8 cellular contexts compared by ENCODE assay signal in the genomic region with DNA sequence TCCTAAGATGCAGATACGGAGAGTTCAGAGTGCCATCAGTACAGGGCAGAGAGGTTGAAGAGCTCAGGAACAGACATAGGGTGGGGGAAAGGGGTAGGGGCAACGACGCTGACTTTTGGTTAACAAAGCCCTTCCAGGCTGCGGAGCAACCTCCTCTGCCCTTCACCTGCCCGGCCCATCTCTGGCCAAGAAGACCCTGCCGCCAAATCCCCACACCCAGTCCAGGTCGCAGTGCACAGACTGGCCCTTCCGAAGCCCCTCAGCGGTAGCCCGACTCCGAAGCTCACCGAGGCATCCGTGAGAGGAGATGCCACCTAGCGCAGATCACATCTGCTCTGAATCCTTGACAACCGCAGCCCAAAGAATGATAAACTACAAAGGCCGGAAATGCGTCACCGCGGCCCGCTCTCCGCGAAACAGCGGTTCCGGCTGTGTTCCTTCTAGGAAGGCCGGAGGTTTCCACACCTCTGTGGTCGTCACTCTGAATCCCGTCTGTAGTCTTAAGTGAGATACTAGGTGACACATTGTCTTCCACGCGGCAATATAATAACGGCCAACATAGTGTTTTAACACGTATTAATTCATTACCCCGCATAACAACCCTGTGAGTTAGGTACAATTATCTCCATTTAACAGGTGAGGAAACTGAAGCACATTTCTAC. TPM values are rescaled to one million over a fixed set of nuclear protein-coding genes. Genes with fewer than 3 reads are reported as not detected.
A peak's percentile ranks its signal among the peaks of the same experiment; 100 is the strongest.
DNase-seq lines count a peak whose midpoint lies in the region; ATAC-seq lines count a peak whose summit lies in the region.

A gene (minus strand): TSS at position 380 of the 662 bp plus-strand sequence. CDS start 7,225 bp downstream, outside the sequence.

- WGBS in neuronal stem cell (ENCODE audit: extremely low coverage in 2 of 2, insufficient read length in 2 of 2, insufficient replicate concordance in 1 of 2), 2 donors: no CpG with 5 or more reads among the region's 32 CpGs

- H3K4me3 ChIP-seq in neuronal stem cell (ENCODE audit: low read length in 2 of 2): peak within 1 kb of the TSS; percentile 77 to 89
- peak within 1 kb of the TSS; percentile 97 to 98 for H3K4me3 ChIP-seq in stomach smooth muscle (ENCODE audit: low read length in 2 of 2)

- H3K9ac ChIP-seq in neuronal stem cell (ENCODE audit: low read depth, low read length, poor library complexity): peak within 1 kb of the TSS; percentile 78
- peak within 1 kb of the TSS; percentile 91 to 97 for H3K9ac ChIP-seq in stomach smooth muscle (ENCODE audit: low read length in 2 of 2)

- H3K79me1 ChIP-seq in neuronal stem cell (ENCODE audit: low read depth, low read length): peaks cover 2% of the 10 kb centered on the region

- H3K9me3 ChIP-seq in neuronal stem cell (replicated peaks in 1 of 2; ENCODE audit: control insufficient read depth in 2 of 2, insufficient read depth in 1 of 2, low read depth in 1 of 2, low read length in 2 of 2): no peaks in the 10 kb centered on the region
- no peaks in the 10 kb centered on the region for H3K9me3 ChIP-seq in stomach smooth muscle (ENCODE audit: control insufficient read depth in 2 of 2, low read length in 2 of 2)

- peak within 1 kb of the TSS; percentile 41 for H3K4me2 ChIP-seq in neuronal stem cell (ENCODE audit: insufficient read depth, low read length, poor library complexity, severe bottlenecking)

- H2BK5ac ChIP-seq in neuronal stem cell (ENCODE audit: low read length): no peak within 1 kb of the TSS

- no peak within 1 kb of the TSS for H4K91ac ChIP-seq in neuronal stem cell (ENCODE audit: low read depth, low read length, poor library complexity)

- DNase-seq in COR-L47 (lab: John Stamatoyannopoulos, UW) (peak; percentile 90), HuH-7 (ENCODE audit: low spot score) (peak; percentile 57), SIG-M5 treated with dmso at 0.1 percent for 504 hours (lab: John Stamatoyannopoulos, UW; ENCODE audit: unreplicated experiment) (peak; percentile 77), globus pallidus (ENCODE audit: low spot score) (peak; percentile 34), neuronal stem cell (ENCODE audit: low spot score) (peak; percentile 68)
- DNase-seq in activated naive CD4-positive, alpha-beta T cell treated with Interleukin-2 at 50 U/mL for 16 hours: peak; percentile 79

- H3K36me3 ChIP-seq in neuronal stem cell (replicated peaks in 1 of 2; ENCODE audit: control insufficient read depth in 2 of 2, insufficient read depth in 2 of 2, low read length in 2 of 2) (peaks cover 1 to 15% of the 10 kb centered on the region in 2 donors), stomach smooth muscle (ENCODE audit: control insufficient read depth in 2 of 2, insufficient read depth in 2 of 2, low read length in 2 of 2) (no peaks in the 10 kb centered on the region)

- no peak within 1 kb of the TSS for H3K23ac ChIP-seq in neuronal stem cell (ENCODE audit: low read depth, low read length, poor library complexity)

- ATAC-seq in GM21515 (IDR thresholded peaks at IDR 0.05; ENCODE audit: unreplicated experiment): peak; percentile 94

- no peak within 1 kb of the TSS for H2BK12ac ChIP-seq in neuronal stem cell (ENCODE audit: low read length)

- H3K18ac ChIP-seq in neuronal stem cell (ENCODE audit: low read length): peak within 1 kb of the TSS; percentile 61

- H3K27ac ChIP-seq in neuronal stem cell (replicated peaks; ENCODE audit: low read length) (peak within 1 kb of the TSS; percentile 72), stomach smooth muscle (ENCODE audit: low read length) (peak within 1 kb of the TSS; percentile 71)

- H3K14ac ChIP-seq in neuronal stem cell (ENCODE audit: low read length): no peak within 1 kb of the TSS

- no peak within 1 kb of the TSS for H2BK120ac ChIP-seq in neuronal stem cell (ENCODE audit: low read depth, low read length)

- H2AK5ac ChIP-seq in neuronal stem cell (ENCODE audit: low read depth, low read length): no peak within 1 kb of the TSS

- H3K4ac ChIP-seq in neuronal stem cell (ENCODE audit: low read length): peak within 1 kb of the TSS; percentile 2

- no peaks in the 10 kb centered on the region for H3K27me3 ChIP-seq in neuronal stem cell (ENCODE audit: control insufficient read depth in 3 of 3, insufficient read depth in 3 of 3, low read depth in 1 of 3, low read length in 3 of 3)
- peaks cover 11% of the 10 kb centered on the region in 2 donors for H3K27me3 ChIP-seq in stomach smooth muscle (ENCODE audit: control insufficient read depth in 1 of 2, insufficient read depth in 2 of 2, low read length in 2 of 2)

- no peaks in the 10 kb centered on the region for H3K4me1 ChIP-seq in neuronal stem cell (ENCODE audit: control insufficient read depth in 2 of 2, insufficient read depth in 1 of 2, low read depth in 1 of 2, low read length in 2 of 2)
- H3K4me1 ChIP-seq in stomach smooth muscle (ENCODE audit: control insufficient read depth, insufficient read depth, low read length): peaks cover 7% of the 10 kb centered on the region

- peak within 1 kb of the TSS; percentile 90 for H2AFZ ChIP-seq in neuronal stem cell (ENCODE audit: low read length)

- no peak within 1 kb of the TSS for H4K8ac ChIP-seq in neuronal stem cell (ENCODE audit: low read depth, low read length)

- no peak within 1 kb of the TSS for H2BK15ac ChIP-seq in neuronal stem cell (ENCODE audit: low read length)

RNA-seq across cellular contexts. Expression of the gene that starts here (rescaled TPM):
- 4.9 TPM for polyA plus RNA-seq in neuronal stem cell (2013, experiment 1 of 2)
- 3.7 TPM for polyA plus RNA-seq in neuronal stem cell (2013, experiment 2 of 2)

Comparison
In these comparisons a context has a peak if more than half of its experiments do, and no peak if none do; other contexts are left out.
1. Peak in every context shown above with its lines: DNase-seq, ATAC-seq, H3K4me3 ChIP-seq and H3K27ac ChIP-seq.
2. DNase-seq: peak in every context shown above with its lines; median percentile 90 in COR-L47; 79 in activated naive CD4-positive, alpha-beta T cell treated with Interleukin-2 at 50 U/mL for 16 hours; 77 in SIG-M5 treated with dmso at 0.1 percent for 504 hours; 68 in neuronal stem cell; 57 in HuH-7; 34 in globus pallidus.